In the genomic region with DNA sequence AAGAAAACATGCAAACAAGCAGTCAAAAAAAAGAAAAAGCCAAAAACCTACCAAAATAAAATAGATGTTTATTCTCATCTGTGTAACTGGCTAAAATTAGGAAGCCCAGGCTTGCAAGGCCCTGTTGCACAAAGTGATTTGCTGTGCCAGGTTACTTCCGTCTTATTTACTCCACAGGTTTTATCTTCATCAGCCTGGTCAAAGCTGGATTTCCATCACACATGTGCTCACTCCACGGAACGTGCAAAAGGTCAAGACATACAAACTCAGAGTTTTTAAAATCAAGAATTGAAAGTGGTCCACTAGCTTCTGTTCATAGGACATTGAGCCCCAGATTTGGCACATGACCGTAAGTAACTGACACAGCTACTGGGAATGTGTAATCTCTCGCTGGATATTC, we compare ENCODE assay signal across 11 cellular contexts.
"Had no signal": no experiment of that assay in that cellular context is flagged by ENCODE, and none has a peak within 500 bp of the region (broad histone marks: within the 10 kb centered on the region; RNA-seq: fewer than 3 reads in every experiment).

No MANE protein-coding gene starts in this region.

- H3K27ac ChIP-seq: GM23248 had no signal

- DNase-seq: GM23248, GOT3, H7, H9, HCEC 1CT, HFFc6 had no signal

- H2AFZ ChIP-seq: GM23248, GM23338 had no signal

- H3K4me1 ChIP-seq: HAP-1 had no signal

- H3K9me3 ChIP-seq: HAP-1 had no signal

- H3K4me2 ChIP-seq: GM23338 had no signal

- ATAC-seq: GM23338, HCT116 had no signal

- H3K4me3 ChIP-seq: GM23248, GM23338, HAP-1 had no signal

- H3K36me3 ChIP-seq: HAP-1 had no signal

- FAIRE-seq: H1, H54 had no signal

- H3K9ac ChIP-seq: GM23248 had no signal
